Comparison of ENCODE assay signal across 8 cellular contexts in the genomic region with DNA sequence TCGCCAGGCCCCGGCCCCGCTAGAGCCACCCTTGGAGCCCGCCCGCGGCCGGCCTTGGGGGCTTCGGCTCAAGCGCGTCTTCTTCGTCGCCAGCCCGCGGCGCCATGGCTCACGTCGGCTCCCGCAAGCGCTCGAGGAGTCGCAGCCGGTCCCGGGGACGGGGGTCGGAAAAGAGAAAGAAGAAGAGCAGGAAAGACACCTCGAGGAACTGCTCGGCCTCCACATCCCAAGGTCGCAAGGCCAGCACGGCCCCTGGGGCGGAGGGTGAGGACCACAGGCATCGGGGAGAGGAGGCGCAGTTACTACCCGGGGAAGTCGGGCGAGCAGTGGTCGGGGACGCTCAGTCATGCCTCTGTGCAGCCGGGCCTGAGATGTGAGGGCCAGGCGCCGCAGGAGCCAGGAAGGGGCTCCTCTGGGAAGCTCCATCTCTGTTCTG. TPM values are rescaled to one million over a fixed set of nuclear protein-coding genes. Genes with fewer than 3 reads are reported as not detected.
DNase-seq lines count a peak whose midpoint lies in the region; ATAC-seq and TF ChIP-seq lines count a peak whose summit lies in the region.

No MANE protein-coding gene starts in this region.

- H3K36me3 ChIP-seq in SK-N-SH (replicated peaks in 1 of 2; ENCODE audit: control insufficient read depth in 1 of 2, insufficient read depth in 2 of 2, low read length in 1 of 2) (peaks cover 0 to 25% of the 10 kb centered on the region in 2 experiments), fibroblast of lung (ENCODE audit: control insufficient read depth, insufficient read depth, low read length) (peaks cover 25% of the 10 kb centered on the region), parathyroid adenoma (ENCODE audit: control insufficient read depth, insufficient read depth, low read length) (no peaks in the 10 kb centered on the region)

- H3K9me2 ChIP-seq in SK-N-SH: no peaks in the 10 kb centered on the region

- peak; percentile 5 for ATAC-seq in HG02588 (IDR thresholded peaks at IDR 0.05; ENCODE audit: unreplicated experiment)

- H3K79me2 ChIP-seq in SK-N-SH (ENCODE audit: insufficient read depth) (peaks cover 68% of the 10 kb centered on the region), fibroblast of lung (ENCODE audit: control insufficient read depth, insufficient read depth, low read length) (peaks cover 37% of the 10 kb centered on the region), parathyroid adenoma (peaks cover 9% of the 10 kb centered on the region)

- H3K9ac ChIP-seq in SK-N-SH (peak overlapping the region; percentile 92), fibroblast of lung (ENCODE audit: insufficient read depth, low read length) (peak overlapping the region; percentile 75), parathyroid adenoma (peak overlapping the region; percentile 91)

- H3K4me2 ChIP-seq in SK-N-SH (peak overlapping the region; percentile 96), fibroblast of lung (ENCODE audit: extremely low read depth, insufficient read depth, low read length) (peak overlapping the region; percentile 76), parathyroid adenoma (ENCODE audit: low read length) (peak overlapping the region; percentile 93)

- CTCF ChIA-PET in SK-N-SH (lab: Yijun Ruan, JAX): interaction anchor here (0.7 to 5.0 kb wide), 4 partner anchors 13 to 292 kb away, joined by 3 to 25 read pairs (median 3); no protein-coding TSS in a partner anchor

- TF ChIP-seq CTCF in GM12875 (IDR thresholded peaks at IDR 0.05; ENCODE audit: borderline replicate concordance, insufficient read depth, low read depth, low read length): no peak
- TF ChIP-seq CTCF in SK-N-SH (IDR thresholded peaks at IDR 0.05): no peak
- TF ChIP-seq CTCF in fibroblast of lung (conservative IDR thresholded peaks at IDR 0.05 in 1 of 2, IDR thresholded peaks at IDR 0.05 in 1 of 2; ENCODE audit: low read depth in 1 of 2, low read length in 2 of 2): no peak
- TF ChIP-seq CTCF in parathyroid adenoma (IDR thresholded peaks at IDR 0.05): no peak

- no peaks in the 10 kb centered on the region for H3K27me3 ChIP-seq in SK-N-SH (ENCODE audit: insufficient read depth)
- H3K27me3 ChIP-seq in fibroblast of lung (ENCODE audit: control insufficient read depth, insufficient read depth, low read length): no peaks in the 10 kb centered on the region
- H3K27me3 ChIP-seq in parathyroid adenoma (ENCODE audit: control insufficient read depth, insufficient read depth, low read length): no peaks in the 10 kb centered on the region

- DNase-seq in SK-N-SH: peak; percentile 71
- DNase-seq in fibroblast of lung (ENCODE audit: low read depth in 2 of 2): peak in 1 of 2 donors; percentile 27
- DNase-seq in NCI-H187 treated with DMSO at 0.1 percent for 48 hours (lab: John Stamatoyannopoulos, UW): no peak
- DNase-seq in NCI-H226: no peak
- DNase-seq in AG08395 (ENCODE audit: low spot score): no peak

- H3K4me1 ChIP-seq in SK-N-SH (ENCODE audit: control insufficient read depth in 1 of 2, insufficient read depth in 2 of 2, low read depth in 1 of 2, low read length in 1 of 2) (peaks cover 13 to 41% of the 10 kb centered on the region in 2 experiments; a peak in 3 of 4 replicates), fibroblast of lung (ENCODE audit: control insufficient read depth, extremely low read depth, insufficient read depth, low read length) (peaks cover 33% of the 10 kb centered on the region), parathyroid adenoma (peaks cover 40% of the 10 kb centered on the region)

- H3F3A ChIP-seq in SK-N-SH (replicated peaks; ENCODE audit: insufficient read depth): peaks cover 7% of the 10 kb centered on the region

- H4K20me1 ChIP-seq in SK-N-SH (ENCODE audit: insufficient read depth): peaks cover 10% of the 10 kb centered on the region; the same call in 1 of the 2 replicates
- H4K20me1 ChIP-seq in fibroblast of lung (ENCODE audit: control insufficient read depth, extremely low read depth, insufficient read depth, low read length): no peaks in the 10 kb centered on the region

- no peak for TF ChIP-seq EP300 in SK-N-SH (IDR thresholded peaks at IDR 0.05; ENCODE audit: borderline replicate concordance in 1 of 2, low read depth in 1 of 2, low read length in 1 of 2)

- POLR2A ChIA-PET in SK-N-SH (lab: Yijun Ruan, JAX): interaction anchor here (0.8 to 1.2 kb wide), 3 partner anchors 12 to 252 kb away, joined by 3 read pairs; a partner anchor contains a TSS

- H3K27ac ChIP-seq in SK-N-SH (ENCODE audit: low read depth in 2 of 2, low read length in 1 of 2) (peak overlapping the region; percentile 51 to 76; a peak in 3 of 4 replicates), fibroblast of lung (ENCODE audit: insufficient read depth, low read length) (peak overlapping the region; percentile 46), parathyroid adenoma (peak overlapping the region; percentile 76)

- under 1% methylated on average over 22 of the region's 40 CpGs for WGBS in SK-N-SH (ENCODE audit: low lambda C conversion rate)

- H3K9me3 ChIP-seq in SK-N-SH (no peaks in the 10 kb centered on the region), fibroblast of lung (ENCODE audit: control insufficient read depth, insufficient read depth, low read depth, low read length) (no peaks in the 10 kb centered on the region), parathyroid adenoma (ENCODE audit: control insufficient read depth, low read length) (no peaks in the 10 kb centered on the region)

- no peak for TF ChIP-seq RAD21 in SK-N-SH (IDR thresholded peaks at IDR 0.05; ENCODE audit: low read length)

- H3K4me3 ChIP-seq in GM12875 (ENCODE audit: low read depth, low read length) (peak overlapping the region; percentile 97), SK-N-SH (ENCODE audit: low read depth in 2 of 2, low read length in 1 of 2) (peak overlapping the region; percentile 96), fibroblast of lung (replicated peaks in 1 of 4; ENCODE audit: control extremely low read depth in 1 of 4, insufficient read depth in 1 of 4, low read depth in 3 of 4, low read length in 4 of 4) (peak overlapping the region; percentile 76 to 82 (median 79)), parathyroid adenoma (ENCODE audit: low read depth, low read length) (peak overlapping the region; percentile 73)

- H2AFZ ChIP-seq in SK-N-SH (ENCODE audit: low read depth): peak overlapping the region; percentile 45; the same call in 1 of the 2 replicates
- H2AFZ ChIP-seq in fibroblast of lung (ENCODE audit: low read length): no peak overlapping the region
- H2AFZ ChIP-seq in parathyroid adenoma: peak overlapping the region; percentile 97

TF ChIP-seq in SK-N-SH, 30 proteins besides CTCF, POLR2A, EP300 and RAD21:
- TF ChIP-seq YY1 (IDR thresholded peaks at IDR 0.05; ENCODE audit: low read depth) (peak; percentile 58; the same call in 1 of the 2 replicates), FOXM1 (IDR thresholded peaks at IDR 0.05; ENCODE audit: low read depth) (0 out of 2 replicates have a peak, but pooled peaks have one; percentile 7), GATA2 (CRISPR knock-in tag; IDR thresholded peaks at IDR 0.05) (no peak)
- TF ChIP-seq, protein P1, sequence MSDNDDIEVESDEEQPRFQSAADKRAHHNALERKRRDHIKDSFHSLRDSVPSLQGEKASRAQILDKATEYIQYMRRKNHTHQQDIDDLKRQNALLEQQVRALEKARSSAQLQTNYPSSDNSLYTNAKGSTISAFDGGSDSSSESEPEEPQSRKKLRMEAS (IDR thresholded peaks at IDR 0.05; ENCODE audit: low read depth): 0 out of 2 replicates have a peak, but pooled peaks have one; percentile 6

RNA-seq across cellular contexts. Expression of a gene that starts 0.6 kb away (rescaled TPM):
- polyA plus RNA-seq in SK-N-SH (2012; rRNA removed): 321 and 370 TPM in 2 replicates
- polyA plus RNA-seq in SK-N-SH (2012; cell fraction: cytosol; rRNA removed): 311 and 326 TPM in 2 replicates
- 430 and 534 TPM in 2 replicates for polyA plus RNA-seq in SK-N-SH (2012; cell fraction: nucleus; rRNA removed)
- total RNA-seq in fibroblast of lung: 145 and 157 TPM in 2 replicates
- 149 and 196 TPM in 2 replicates for polyA plus RNA-seq in fibroblast of lung
- 165 and 243 TPM in 2 replicates for polyA plus RNA-seq in fibroblast of lung (2012)
- polyA minus RNA-seq in fibroblast of lung (ENCODE audit: low replicate concordance): 45.4 and 47.1 TPM in 2 replicates

RNA-seq across cellular contexts. Expression of a gene that starts 6.0 kb away (rescaled TPM):
- polyA plus RNA-seq in SK-N-SH (2012; rRNA removed) (22.0 and 25.6 TPM in 2 replicates), fibroblast of lung (4.6 and 5.2 TPM in 2 replicates)
- 7.8 and 13.0 TPM in 2 replicates for polyA plus RNA-seq in SK-N-SH (2012; cell fraction: cytosol; rRNA removed)
- polyA plus RNA-seq in SK-N-SH (2012; cell fraction: nucleus; rRNA removed): 110 and 155 TPM in 2 replicates
- 7.2 and 9.6 TPM in 2 replicates for total RNA-seq in fibroblast of lung
- 7.0 and 9.7 TPM in 2 replicates for polyA plus RNA-seq in fibroblast of lung (2012)
- 7.5 and 19.3 TPM in 2 replicates for polyA minus RNA-seq in fibroblast of lung (ENCODE audit: low replicate concordance)

RNA-seq across cellular contexts. Expression of a gene that starts 14.8 kb away (rescaled TPM):
- 6.2 and 7.6 TPM in 2 replicates for polyA plus RNA-seq in SK-N-SH (2012; rRNA removed)
- 1.9 and 3.6 TPM in 2 replicates for polyA plus RNA-seq in SK-N-SH (2012; cell fraction: cytosol; rRNA removed)
- 14.0 and 14.7 TPM in 2 replicates for polyA plus RNA-seq in SK-N-SH (2012; cell fraction: nucleus; rRNA removed)
- total RNA-seq in fibroblast of lung: 5.4 and 6.3 TPM in 2 replicates
- polyA plus RNA-seq in fibroblast of lung: 3.1 and 3.8 TPM in 2 replicates
- 4.6 and 4.9 TPM in 2 replicates for polyA plus RNA-seq in fibroblast of lung (2012)
- 16.1 and 16.3 TPM in 2 replicates for polyA minus RNA-seq in fibroblast of lung (ENCODE audit: low replicate concordance)
